In genomic region chr22:27210111-27210739, GRCh38 we compare ENCODE assay signal across 22 cellular contexts.
A peak's percentile ranks its signal among the peaks of the same experiment; 100 is the strongest.
DNase-seq lines count a peak whose midpoint lies in the region; ATAC-seq and TF ChIP-seq lines count a peak whose summit lies in the region.
"Had no signal": no experiment of that assay in that cellular context is flagged by ENCODE, and none has a peak within 500 bp of the region (broad histone marks: within the 10 kb centered on the region; RNA-seq: fewer than 3 reads in every experiment).

No MANE protein-coding gene starts in this region.

- H3K18ac ChIP-seq in H9 (ENCODE audit: insufficient read length, low read depth, low read length): no peak overlapping the region
- H3K18ac ChIP-seq in trophoblast cell (ENCODE audit: low read length): no peak overlapping the region

- 0 out of 2 replicates have a peak, but pooled peaks cover 2% of the 10 kb centered on the region for H3K4me1 ChIP-seq in H9 (ENCODE audit: insufficient read depth, low read length)
- H3K4me1 ChIP-seq in trophoblast cell (ENCODE audit: control insufficient read depth in 1 of 2, insufficient read depth in 2 of 2, low read length in 2 of 2): peaks cover 10 to 20% of the 10 kb centered on the region in 2 experiments

- H3K36me3 Mint-ChIP-seq in H9 (ENCODE audit: insufficient read depth in 1 of 3, low read depth in 3 of 3): no peaks in the 10 kb centered on the region
- no peaks in the 10 kb centered on the region for H3K36me3 Mint-ChIP-seq in activated CD4-positive, alpha-beta T cell treated with anti-CD3 and anti-CD28 coated beads for 36 hours (ENCODE audit: low read depth)
- H3K36me3 Mint-ChIP-seq: CD4-positive, alpha-beta memory T cell; IgD-negative memory B cell had no signal

- no peaks in the 10 kb centered on the region for H4K20me1 ChIP-seq in H9 (ENCODE audit: control insufficient read depth, insufficient read depth, insufficient read length)

- H4K5ac ChIP-seq in H9 (ENCODE audit: insufficient read length, low read depth, low read length): no peak overlapping the region

- no peaks in the 10 kb centered on the region for H3K36me3 ChIP-seq in trophoblast cell (ENCODE audit: control insufficient read depth in 1 of 2, insufficient read depth in 2 of 2, low read length in 2 of 2)

- no peak overlapping the region for H3K4me3 Mint-ChIP-seq in H9
- H3K4me3 Mint-ChIP-seq in activated CD4-positive, alpha-beta T cell treated with anti-CD3 and anti-CD28 coated beads for 36 hours: no peak overlapping the region
- H3K4me3 Mint-ChIP-seq: CD4-positive, alpha-beta memory T cell; IgD-negative memory B cell had no signal

- DNase-seq in H9: peak; percentile 21
- DNase-seq in RWPE1 (ENCODE audit: low spot score): no peak
- DNase-seq in left kidney (ENCODE audit: low read depth, low spot score): peak; percentile 94
- DNase-seq in trophoblast cell: no peak
- no peak for DNase-seq in activated CD4-positive, alpha-beta T cell treated with anti-CD3 and anti-CD28 coated beads for 36 hours
- DNase-seq in activated CD8-positive, alpha-beta memory T cell treated with anti-CD3 and anti-CD28 coated beads, Interleukin-2, amount 50 U/mL, for 4 hours: no peak
- no peak for DNase-seq in stimulated activated naive CD8-positive, alpha-beta T cell treated with anti-CD3 and anti-CD28 coated beads, Interleukin-15, Interleukin-2, amounts not matched to agents 100 U/mL and 50 U/mL, for 24 hours
- DNase-seq: C1 segment of cervical spinal cord; CD4-positive, alpha-beta memory T cell; COR-L47; NCI-H1092 treated with DMSO at 0.1 percent for 48 hours; NCI-H1436; NCI-H187 treated with DMSO at 0.1 percent for 48 hours; NCI-H2107; NCI-H524; NCI-H774; PC-3; RPMI8226; SHP77 had no signal

- H3K4me2 ChIP-seq in H9 (ENCODE audit: insufficient read depth, insufficient read length, low read length) (no peak overlapping the region), trophoblast cell (ENCODE audit: low read length) (no peak overlapping the region)
- H3K4me2 ChIP-seq: KMS-11 had no signal

- intact Hi-C loops in activated CD4-positive, alpha-beta T cell treated with anti-CD3 and anti-CD28 coated beads for 36 hours (cut with DNase I, micrococcal nuclease): no loop called here

- TF ChIP-seq CTCF in H9 (conservative IDR thresholded peaks at IDR 0.05): no peak
- TF ChIP-seq CTCF in RWPE1 (conservative IDR thresholded peaks at IDR 0.05; ENCODE audit: low read depth): no peak

- H3K14ac ChIP-seq in H9 (ENCODE audit: insufficient read depth, low read length) (no peak overlapping the region), trophoblast cell (ENCODE audit: low read length) (no peak overlapping the region)

- CTCF ChIA-PET in RWPE1 (lab: Yijun Ruan, JAX): no interaction called here
- CTCF ChIA-PET in activated CD4-positive, alpha-beta T cell treated with anti-CD3 and anti-CD28 coated beads for 36 hours (lab: Charles Lee): interaction anchor here (0.7 kb wide), 1 partner anchor 644 kb away, joined by 7 read pairs; no protein-coding TSS in a partner anchor

- H2AFZ ChIP-seq in H9 (ENCODE audit: low read length) (no peak overlapping the region), trophoblast cell (ENCODE audit: insufficient read depth, low read length, poor library complexity) (no peak overlapping the region)

- peaks cover 13% of the 10 kb centered on the region for H3K27me3 Mint-ChIP-seq in H9 (ENCODE audit: low read depth)
- H3K27me3 Mint-ChIP-seq in activated CD4-positive, alpha-beta T cell treated with anti-CD3 and anti-CD28 coated beads for 36 hours: peaks cover 26% of the 10 kb centered on the region

- H3K4ac ChIP-seq in H9 (ENCODE audit: low read depth, low read length) (no peak overlapping the region), trophoblast cell (ENCODE audit: low read depth, low read length) (no peak overlapping the region)

- H2BK20ac ChIP-seq in H9 (ENCODE audit: low read depth, low read length, poor library complexity, severe bottlenecking): no peak overlapping the region

- H3K23ac ChIP-seq in H9 (ENCODE audit: insufficient read length, low read depth, low read length): no peak overlapping the region
- no peak overlapping the region for H3K23ac ChIP-seq in trophoblast cell (ENCODE audit: low read length)

- H2BK120ac ChIP-seq in H9 (ENCODE audit: low read depth, low read length, poor library complexity, severe bottlenecking) (no peak overlapping the region), trophoblast cell (ENCODE audit: insufficient read depth, low read length, poor library complexity) (peak overlapping the region; percentile 11)

- H3K79me1 ChIP-seq in H9 (ENCODE audit: insufficient read depth, low read depth, low read length, poor library complexity, severe bottlenecking) (no peaks in the 10 kb centered on the region), trophoblast cell (ENCODE audit: low read length) (peaks cover 6% of the 10 kb centered on the region)

- H3K9me3 ChIP-seq in H9 (ENCODE audit: control insufficient read depth, low read depth, low read length): no peaks in the 10 kb centered on the region
- H3K9me3 ChIP-seq in trophoblast cell (ENCODE audit: insufficient read depth, low read depth, low read length): peaks cover 3% of the 10 kb centered on the region

- no peaks in the 10 kb centered on the region for H3K79me2 ChIP-seq in H9 (ENCODE audit: insufficient read depth, low read length)
- H3K79me2 ChIP-seq in trophoblast cell (ENCODE audit: control insufficient read depth, insufficient read depth, low read length, poor library complexity): no peaks in the 10 kb centered on the region

- H3K27ac ChIP-seq in H9 (ENCODE audit: insufficient read length, low read depth, low read length): no peak overlapping the region
- peak overlapping the region; percentile 2; the same call in 1 of the 2 replicates for H3K27ac ChIP-seq in RWPE1
- H3K27ac ChIP-seq in trophoblast cell (ENCODE audit: low read depth, low read length): no peak overlapping the region
- H3K27ac ChIP-seq: HL-60, KMS-11 had no signal

- WGBS in H9 (ENCODE audit: extremely low coverage, insufficient read length, low lambda C conversion rate): no CpG with 5 or more reads among the region's 10 CpGs
- WGBS in trophoblast cell (ENCODE audit: extremely low coverage, insufficient coverage, insufficient read length): no CpG with 5 or more reads among the region's 10 CpGs

- POLR2A ChIA-PET in RWPE1 (lab: Yijun Ruan, JAX; ENCODE audit: low non-redundant PET): no interaction called here
- POLR2A ChIA-PET in activated CD4-positive, alpha-beta T cell treated with anti-CD3 and anti-CD28 coated beads for 36 hours (lab: Charles Lee): no interaction called here

- peaks cover 19% of the 10 kb centered on the region in 2 experiments for H3K4me1 Mint-ChIP-seq in H9
- no peaks in the 10 kb centered on the region for H3K4me1 Mint-ChIP-seq in activated CD4-positive, alpha-beta T cell treated with anti-CD3 and anti-CD28 coated beads for 36 hours
- H3K4me1 Mint-ChIP-seq: CD4-positive, alpha-beta memory T cell; IgD-negative memory B cell had no signal

- no peak overlapping the region for H4K91ac ChIP-seq in H9 (ENCODE audit: insufficient read length, low read depth, low read length)
- peak overlapping the region; percentile 26 for H4K91ac ChIP-seq in trophoblast cell (ENCODE audit: low read depth, low read length)

- peak overlapping the region in 1 of 3 experiments; percentile 39; a peak in 1 of 7 replicates for H3K27ac Mint-ChIP-seq in H9
- no peak overlapping the region for H3K27ac Mint-ChIP-seq in activated CD4-positive, alpha-beta T cell treated with anti-CD3 and anti-CD28 coated beads for 36 hours
- H3K27ac Mint-ChIP-seq: CD4-positive, alpha-beta memory T cell; IgD-negative memory B cell had no signal

- no peaks in the 10 kb centered on the region; the same call in 1 of the 2 replicates for H3K27me3 ChIP-seq in H9 (ENCODE audit: insufficient read depth, low read length)
- no peaks in the 10 kb centered on the region for H3K27me3 ChIP-seq in trophoblast cell (ENCODE audit: insufficient read depth, low read length)

- H3K9me3 Mint-ChIP-seq in H9: no peaks in the 10 kb centered on the region
- H3K9me3 Mint-ChIP-seq in activated CD4-positive, alpha-beta T cell treated with anti-CD3 and anti-CD28 coated beads for 36 hours (ENCODE audit: low read depth): no peaks in the 10 kb centered on the region
- H3K9me3 Mint-ChIP-seq: CD4-positive, alpha-beta memory T cell had no signal

- no peak for ATAC-seq in activated CD4-positive, alpha-beta T cell treated with anti-CD3 and anti-CD28 coated beads for 36 hours
- no peak for ATAC-seq in stimulated activated naive CD8-positive, alpha-beta T cell treated with anti-CD3 and anti-CD28 coated beads, Interleukin-15, Interleukin-2, amounts not matched to agents 100 U/mL and 50 U/mL, for 24 hours
- ATAC-seq: PC-3 had no signal

- no peak overlapping the region for H4K12ac ChIP-seq in trophoblast cell (ENCODE audit: low read depth, low read length)

- no peak overlapping the region for H2AK5ac ChIP-seq in H9 (ENCODE audit: insufficient read length, low read length)
- peak overlapping the region; percentile 12 for H2AK5ac ChIP-seq in trophoblast cell (ENCODE audit: low read length)

- no peak overlapping the region for H4K8ac ChIP-seq in H9 (replicated peaks; ENCODE audit: insufficient read length, low read depth, low read length)
- H4K8ac ChIP-seq in trophoblast cell (ENCODE audit: low read depth, low read length): no peak overlapping the region

- no peak overlapping the region for H3K4me3 ChIP-seq in trophoblast cell (ENCODE audit: low read depth, low read length)

- H3K23me2 ChIP-seq in H9 (ENCODE audit: insufficient read length, low read depth, low read length, poor library complexity, severe bottlenecking): no peaks in the 10 kb centered on the region

- no peak overlapping the region for H3K56ac ChIP-seq in H9 (ENCODE audit: insufficient read length, low read depth, low read length)

- H3K9ac ChIP-seq in H9 (ENCODE audit: extremely low read depth, insufficient read length, low read length) (no peak overlapping the region), trophoblast cell (ENCODE audit: low read length) (no peak overlapping the region)
- H3K9ac ChIP-seq: KMS-11 had no signal

- H2BK12ac ChIP-seq in H9 (ENCODE audit: insufficient read length, low read depth, low read length) (no peak overlapping the region), trophoblast cell (ENCODE audit: low read length) (no peak overlapping the region)

- no peak overlapping the region for H2BK15ac ChIP-seq in H9 (ENCODE audit: low read depth, low read length)

- H3T11ph ChIP-seq in H9 (ENCODE audit: low read length): no peak overlapping the region

- no peak overlapping the region for H2BK5ac ChIP-seq in H9 (ENCODE audit: insufficient read length, low read length)
- no peak overlapping the region for H2BK5ac ChIP-seq in trophoblast cell (ENCODE audit: low read depth, low read length, poor library complexity)

Comparison
In these comparisons a context has a peak if more than half of its experiments do, and no peak if none do; other contexts are left out.
1. DNase-seq: peak in H9 (single experiment) and left kidney (single experiment); none in RWPE1 (single experiment), trophoblast cell (0 of 2), activated CD4-positive, alpha-beta T cell treated with anti-CD3 and anti-CD28 coated beads for 36 hours (single experiment), activated CD8-positive, alpha-beta memory T cell treated with anti-CD3 and anti-CD28 coated beads, Interleukin-2, amount 50 U/mL, for 4 hours (single experiment) and stimulated activated naive CD8-positive, alpha-beta T cell treated with anti-CD3 and anti-CD28 coated beads, Interleukin-15, Interleukin-2, amounts not matched to agents 100 U/mL and 50 U/mL, for 24 hours (single experiment).